In genomic region chr3:49013113-49013737, GRCh38 we compare ENCODE assay signal across 6 cellular contexts.
"Had no signal": no experiment of that assay in that cellular context is flagged by ENCODE, and none has a peak within 500 bp of the region (broad histone marks: within the 10 kb centered on the region; RNA-seq: fewer than 3 reads in every experiment).

No MANE protein-coding gene starts in this region.

- H3K27me3 ChIP-seq: neutrophil, transverse colon, vagina had no signal

- H3K9me3 ChIP-seq: neutrophil, transverse colon, vagina had no signal

- DNase-seq: anterior cingulate cortex, midbrain, retina had no signal

- H3K4me3 ChIP-seq: transverse colon, vagina had no signal

- H3K27ac ChIP-seq: neutrophil, transverse colon, vagina had no signal
